1 cellular context compared by ENCODE assay signal in the genomic region with DNA sequence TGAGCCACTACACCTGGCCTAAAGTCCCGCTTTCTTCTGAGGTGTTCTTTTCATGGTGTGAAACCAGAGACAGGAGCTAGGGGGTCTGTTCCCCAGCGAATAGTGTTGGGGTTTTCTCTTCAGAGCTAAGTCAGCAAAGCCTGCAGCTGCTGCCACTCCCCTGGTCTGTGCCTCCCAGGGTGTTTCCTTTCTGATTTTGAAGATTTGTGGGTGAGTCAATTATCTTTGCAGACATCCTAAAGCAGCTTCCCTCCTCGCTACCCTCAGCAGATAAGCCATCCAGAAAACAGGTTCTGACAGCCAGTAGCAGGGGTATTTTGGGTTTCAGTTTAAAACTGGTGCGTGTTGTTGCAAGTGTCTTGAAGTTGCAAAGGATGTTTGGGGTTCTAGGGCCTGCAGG.
TF ChIP-seq lines count a peak whose summit lies in the region.

No MANE protein-coding gene starts in this region.

TF ChIP-seq in K562, 482 proteins besides CTCF, POLR2A, EP300 and RAD21 (continued from another document and continues in another):
- TF ChIP-seq, protein P1, sequence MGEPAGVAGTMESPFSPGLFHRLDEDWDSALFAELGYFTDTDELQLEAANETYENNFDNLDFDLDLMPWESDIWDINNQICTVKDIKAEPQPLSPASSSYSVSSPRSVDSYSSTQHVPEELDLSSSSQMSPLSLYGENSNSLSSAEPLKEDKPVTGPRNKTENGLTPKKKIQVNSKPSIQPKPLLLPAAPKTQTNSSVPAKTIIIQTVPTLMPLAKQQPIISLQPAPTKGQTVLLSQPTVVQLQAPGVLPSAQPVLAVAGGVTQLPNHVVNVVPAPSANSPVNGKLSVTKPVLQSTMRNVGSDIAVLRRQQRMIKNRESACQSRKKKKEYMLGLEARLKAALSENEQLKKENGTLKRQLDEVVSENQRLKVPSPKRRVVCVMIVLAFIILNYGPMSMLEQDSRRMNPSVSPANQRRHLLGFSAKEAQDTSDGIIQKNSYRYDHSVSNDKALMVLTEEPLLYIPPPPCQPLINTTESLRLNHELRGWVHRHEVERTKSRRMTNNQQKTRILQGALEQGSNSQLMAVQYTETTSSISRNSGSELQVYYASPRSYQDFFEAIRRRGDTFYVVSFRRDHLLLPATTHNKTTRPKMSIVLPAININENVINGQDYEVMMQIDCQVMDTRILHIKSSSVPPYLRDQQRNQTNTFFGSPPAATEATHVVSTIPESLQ (CRISPR knock-in tag; IDR thresholded peaks at IDR 0.05), result no peak
- TF ChIP-seq CBFA2T2 (conservative IDR thresholded peaks at IDR 0.05) (peak; percentile 52), SMARCE1 (IDR thresholded peaks at IDR 0.05) (0 out of 2 replicates have a peak, but pooled peaks have one; percentile 35), DDX20 (tag; IDR thresholded peaks at IDR 0.05; ENCODE audit: low read depth) (no peak), RBM15 (IDR thresholded peaks at IDR 0.05; ENCODE audit: insufficient read depth, low read length) (no peak), ZFX (CRISPR knock-in tag; IDR thresholded peaks at IDR 0.05) (no peak), ZNF316 (IDR thresholded peaks at IDR 0.05) (no peak), ZNF140 (CRISPR knock-in tag; IDR thresholded peaks at IDR 0.05) (no peak), GTF2F1 (IDR thresholded peaks at IDR 0.05; ENCODE audit: low read depth, low read length) (no peak), MECOM (CRISPR knock-in tag; IDR thresholded peaks at IDR 0.05) (0 out of 2 replicates have a peak, but pooled peaks have one; percentile 24), TCF3 (CRISPR knock-in tag; IDR thresholded peaks at IDR 0.05) (peak; percentile 50), CTBP1 (IDR thresholded peaks at IDR 0.05; ENCODE audit: borderline replicate concordance) (peak; percentile 51; the same call in 1 of the 2 replicates), JUN (IDR thresholded peaks at IDR 0.05; ENCODE audit: borderline replicate concordance, low read depth, low read length) (no peak), JUN (CRISPR knock-in tag; IDR thresholded peaks at IDR 0.05; ENCODE audit: borderline replicate concordance) (no peak), SIN3B (IDR thresholded peaks at IDR 0.05; ENCODE audit: low read depth) (no peak), FOSL1 (tag; conservative IDR thresholded peaks at IDR 0.05) (peak; percentile 36; the same call in 1 of the 2 replicates), ZNF507 (tag; conservative IDR thresholded peaks at IDR 0.05) (no peak), SMC3 (conservative IDR thresholded peaks at IDR 0.05; ENCODE audit: insufficient read depth, low read depth, low read length) (no peak), PHB (CRISPR knock-in tag; IDR thresholded peaks at IDR 0.05) (no peak), MAFF (IDR thresholded peaks at IDR 0.05; ENCODE audit: low read length) (no peak), FOXP1 (CRISPR knock-in tag; IDR thresholded peaks at IDR 0.05) (no peak), SAFB (IDR thresholded peaks at IDR 0.05; ENCODE audit: borderline replicate concordance, low read depth, low read length) (no peak), ARID1B (IDR thresholded peaks at IDR 0.05) (peak; percentile 57; the same call in 1 of the 2 replicates), DPF2 (IDR thresholded peaks at IDR 0.05) (peak; percentile 38; the same call in 1 of the 2 replicates), ZKSCAN3 (CRISPR knock-in tag; IDR thresholded peaks at IDR 0.05) (no peak), ZC3H8 (IDR thresholded peaks at IDR 0.05) (no peak), RCOR1 (IDR thresholded peaks at IDR 0.05; ENCODE audit: borderline replicate concordance in 1 of 2, low read depth in 2 of 2, low read length in 2 of 2) (peak in 1 of 2 experiments; percentile 79; a peak in 2 of 4 replicates)
- TF ChIP-seq, protein P2, sequence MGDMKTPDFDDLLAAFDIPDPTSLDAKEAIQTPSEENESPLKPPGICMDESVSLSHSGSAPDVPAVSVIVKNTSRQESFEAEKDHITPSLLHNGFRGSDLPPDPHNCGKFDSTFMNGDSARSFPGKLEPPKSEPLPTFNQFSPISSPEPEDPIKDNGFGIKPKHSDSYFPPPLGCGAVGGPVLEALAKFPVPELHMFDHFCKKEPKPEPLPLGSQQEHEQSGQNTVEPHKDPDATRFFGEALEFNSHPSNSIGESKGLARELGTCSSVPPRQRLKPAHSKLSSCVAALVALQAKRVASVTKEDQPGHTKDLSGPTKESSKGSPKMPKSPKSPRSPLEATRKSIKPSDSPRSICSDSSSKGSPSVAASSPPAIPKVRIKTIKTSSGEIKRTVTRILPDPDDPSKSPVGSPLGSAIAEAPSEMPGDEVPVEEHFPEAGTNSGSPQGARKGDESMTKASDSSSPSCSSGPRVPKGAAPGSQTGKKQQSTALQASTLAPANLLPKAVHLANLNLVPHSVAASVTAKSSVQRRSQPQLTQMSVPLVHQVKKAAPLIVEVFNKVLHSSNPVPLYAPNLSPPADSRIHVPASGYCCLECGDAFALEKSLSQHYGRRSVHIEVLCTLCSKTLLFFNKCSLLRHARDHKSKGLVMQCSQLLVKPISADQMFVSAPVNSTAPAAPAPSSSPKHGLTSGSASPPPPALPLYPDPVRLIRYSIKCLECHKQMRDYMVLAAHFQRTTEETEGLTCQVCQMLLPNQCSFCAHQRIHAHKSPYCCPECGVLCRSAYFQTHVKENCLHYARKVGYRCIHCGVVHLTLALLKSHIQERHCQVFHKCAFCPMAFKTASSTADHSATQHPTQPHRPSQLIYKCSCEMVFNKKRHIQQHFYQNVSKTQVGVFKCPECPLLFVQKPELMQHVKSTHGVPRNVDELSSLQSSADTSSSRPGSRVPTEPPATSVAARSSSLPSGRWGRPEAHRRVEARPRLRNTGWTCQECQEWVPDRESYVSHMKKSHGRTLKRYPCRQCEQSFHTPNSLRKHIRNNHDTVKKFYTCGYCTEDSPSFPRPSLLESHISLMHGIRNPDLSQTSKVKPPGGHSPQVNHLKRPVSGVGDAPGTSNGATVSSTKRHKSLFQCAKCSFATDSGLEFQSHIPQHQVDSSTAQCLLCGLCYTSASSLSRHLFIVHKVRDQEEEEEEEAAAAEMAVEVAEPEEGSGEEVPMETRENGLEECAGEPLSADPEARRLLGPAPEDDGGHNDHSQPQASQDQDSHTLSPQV (IDR thresholded peaks at IDR 0.05), result no peak
- TF ChIP-seq, protein P3, sequence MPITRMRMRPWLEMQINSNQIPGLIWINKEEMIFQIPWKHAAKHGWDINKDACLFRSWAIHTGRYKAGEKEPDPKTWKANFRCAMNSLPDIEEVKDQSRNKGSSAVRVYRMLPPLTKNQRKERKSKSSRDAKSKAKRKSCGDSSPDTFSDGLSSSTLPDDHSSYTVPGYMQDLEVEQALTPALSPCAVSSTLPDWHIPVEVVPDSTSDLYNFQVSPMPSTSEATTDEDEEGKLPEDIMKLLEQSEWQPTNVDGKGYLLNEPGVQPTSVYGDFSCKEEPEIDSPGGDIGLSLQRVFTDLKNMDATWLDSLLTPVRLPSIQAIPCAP (CRISPR knock-in tag; IDR thresholded peaks at IDR 0.05; ENCODE audit: borderline replicate concordance), result no peak
- TF ChIP-seq, protein P4, sequence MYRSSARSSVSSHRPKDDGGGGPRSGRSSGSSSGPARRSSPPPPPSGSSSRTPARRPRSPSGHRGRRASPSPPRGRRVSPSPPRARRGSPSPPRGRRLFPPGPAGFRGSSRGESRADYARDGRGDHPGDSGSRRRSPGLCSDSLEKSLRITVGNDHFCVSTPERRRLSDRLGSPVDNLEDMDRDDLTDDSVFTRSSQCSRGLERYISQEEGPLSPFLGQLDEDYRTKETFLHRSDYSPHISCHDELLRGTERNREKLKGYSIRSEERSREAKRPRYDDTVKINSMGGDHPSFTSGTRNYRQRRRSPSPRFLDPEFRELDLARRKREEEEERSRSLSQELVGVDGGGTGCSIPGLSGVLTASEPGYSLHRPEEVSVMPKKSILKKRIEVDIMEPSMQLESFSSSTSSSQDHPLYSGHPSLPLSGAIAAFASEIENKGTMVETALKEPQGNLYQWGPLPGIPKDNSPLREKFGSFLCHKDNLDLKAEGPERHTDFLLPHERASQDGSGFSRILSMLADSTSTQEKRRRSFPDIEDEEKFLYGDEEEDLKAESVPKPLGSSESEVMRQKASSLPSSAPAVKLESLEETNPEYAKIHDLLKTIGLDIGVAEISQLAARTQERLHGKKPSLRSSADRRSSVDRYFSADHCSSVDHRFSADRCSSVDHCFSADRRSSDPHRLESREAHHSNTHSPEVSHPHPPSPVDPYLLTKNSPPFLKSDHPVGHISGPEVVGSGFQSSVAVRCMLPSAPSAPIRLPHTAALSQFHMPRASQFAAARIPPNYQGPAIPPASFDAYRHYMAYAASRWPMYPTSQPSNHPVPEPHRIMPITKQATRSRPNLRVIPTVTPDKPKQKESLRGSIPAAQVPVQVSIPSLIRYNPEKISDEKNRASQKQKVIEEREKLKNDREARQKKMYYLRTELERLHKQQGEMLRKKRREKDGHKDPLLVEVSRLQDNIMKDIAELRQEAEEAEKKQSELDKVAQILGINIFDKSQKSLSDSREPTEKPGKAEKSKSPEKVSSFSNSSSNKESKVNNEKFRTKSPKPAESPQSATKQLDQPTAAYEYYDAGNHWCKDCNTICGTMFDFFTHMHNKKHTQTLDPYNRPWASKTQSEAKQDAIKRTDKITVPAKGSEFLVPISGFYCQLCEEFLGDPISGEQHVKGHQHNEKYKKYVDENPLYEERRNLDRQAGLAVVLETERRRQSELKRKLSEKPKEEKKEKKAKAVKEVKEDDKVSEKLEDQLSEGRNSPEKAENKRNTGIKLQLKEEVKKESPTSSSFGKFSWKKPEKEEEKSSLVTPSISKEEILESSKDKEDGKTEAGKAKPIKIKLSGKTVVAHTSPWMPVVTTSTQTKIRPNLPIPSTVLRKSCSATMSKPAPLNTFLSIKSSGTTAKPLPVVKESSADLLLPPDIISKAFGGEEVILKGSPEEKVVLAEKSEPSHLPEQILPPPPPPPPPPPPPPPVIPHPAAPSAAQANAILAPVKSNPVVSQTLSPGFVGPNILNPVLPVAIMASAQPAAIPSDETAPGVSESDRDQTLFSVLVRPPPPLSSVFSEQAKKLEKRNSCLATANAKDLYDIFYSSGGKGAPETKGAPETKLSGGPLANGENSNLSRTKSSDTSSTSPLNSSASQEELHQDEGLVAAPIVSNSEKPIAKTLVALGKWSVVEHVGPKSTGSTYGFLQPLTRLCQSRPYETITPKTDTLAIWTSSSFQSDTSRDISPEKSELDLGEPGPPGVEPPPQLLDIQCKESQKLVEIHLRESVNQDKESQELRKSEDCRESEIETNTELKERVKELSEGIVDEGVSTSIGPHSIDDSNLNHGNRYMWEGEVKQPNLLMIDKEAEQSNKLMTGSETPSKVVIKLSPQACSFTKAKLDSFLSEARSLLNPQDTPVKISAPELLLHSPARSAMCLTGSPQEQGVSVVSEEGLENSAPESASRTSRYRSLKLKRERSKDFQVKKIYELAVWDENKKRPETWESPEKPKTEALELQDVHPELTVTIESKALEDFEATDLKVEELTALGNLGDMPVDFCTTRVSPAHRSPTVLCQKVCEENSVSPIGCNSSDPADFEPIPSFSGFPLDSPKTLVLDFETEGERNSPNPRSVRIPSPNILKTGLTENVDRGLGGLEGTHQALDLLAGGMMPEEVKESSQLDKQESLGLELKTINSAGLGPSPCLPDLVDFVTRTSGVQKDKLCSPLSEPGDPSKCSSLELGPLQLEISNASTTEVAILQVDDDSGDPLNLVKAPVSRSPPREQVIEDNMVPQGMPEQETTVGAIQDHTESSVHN (IDR thresholded peaks at IDR 0.05; ENCODE audit: borderline replicate concordance in 1 of 2, low read depth in 1 of 2), result no peak
- TF ChIP-seq, protein P5, sequence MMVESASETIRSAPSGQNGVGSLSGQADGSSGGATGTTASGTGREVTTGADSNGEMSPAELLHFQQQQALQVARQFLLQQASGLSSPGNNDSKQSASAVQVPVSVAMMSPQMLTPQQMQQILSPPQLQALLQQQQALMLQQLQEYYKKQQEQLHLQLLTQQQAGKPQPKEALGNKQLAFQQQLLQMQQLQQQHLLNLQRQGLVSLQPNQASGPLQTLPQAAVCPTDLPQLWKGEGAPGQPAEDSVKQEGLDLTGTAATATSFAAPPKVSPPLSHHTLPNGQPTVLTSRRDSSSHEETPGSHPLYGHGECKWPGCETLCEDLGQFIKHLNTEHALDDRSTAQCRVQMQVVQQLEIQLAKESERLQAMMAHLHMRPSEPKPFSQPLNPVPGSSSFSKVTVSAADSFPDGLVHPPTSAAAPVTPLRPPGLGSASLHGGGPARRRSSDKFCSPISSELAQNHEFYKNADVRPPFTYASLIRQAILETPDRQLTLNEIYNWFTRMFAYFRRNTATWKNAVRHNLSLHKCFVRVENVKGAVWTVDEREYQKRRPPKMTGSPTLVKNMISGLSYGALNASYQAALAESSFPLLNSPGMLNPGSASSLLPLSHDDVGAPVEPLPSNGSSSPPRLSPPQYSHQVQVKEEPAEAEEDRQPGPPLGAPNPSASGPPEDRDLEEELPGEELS (CRISPR knock-in tag; IDR thresholded peaks at IDR 0.05; ENCODE audit: borderline replicate concordance), result no peak
- TF ChIP-seq, protein P6, sequence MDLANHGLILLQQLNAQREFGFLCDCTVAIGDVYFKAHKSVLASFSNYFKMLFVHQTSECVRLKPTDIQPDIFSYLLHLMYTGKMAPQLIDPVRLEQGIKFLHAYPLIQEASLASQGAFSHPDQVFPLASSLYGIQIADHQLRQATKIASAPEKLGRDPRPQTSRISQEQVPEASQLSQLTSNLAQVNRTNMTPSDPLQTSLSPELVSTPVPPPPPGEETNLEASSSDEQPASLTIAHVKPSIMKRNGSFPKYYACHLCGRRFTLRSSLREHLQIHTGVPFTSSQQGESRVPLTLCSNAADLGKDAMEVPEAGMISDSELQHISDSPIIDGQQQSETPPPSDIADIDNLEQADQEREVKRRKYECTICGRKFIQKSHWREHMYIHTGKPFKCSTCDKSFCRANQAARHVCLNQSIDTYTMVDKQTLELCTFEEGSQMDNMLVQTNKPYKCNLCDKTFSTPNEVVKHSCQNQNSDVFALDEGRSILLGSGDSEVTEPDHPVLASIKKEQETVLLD (IDR thresholded peaks at IDR 0.05), result no peak
- TF ChIP-seq, protein P7, sequence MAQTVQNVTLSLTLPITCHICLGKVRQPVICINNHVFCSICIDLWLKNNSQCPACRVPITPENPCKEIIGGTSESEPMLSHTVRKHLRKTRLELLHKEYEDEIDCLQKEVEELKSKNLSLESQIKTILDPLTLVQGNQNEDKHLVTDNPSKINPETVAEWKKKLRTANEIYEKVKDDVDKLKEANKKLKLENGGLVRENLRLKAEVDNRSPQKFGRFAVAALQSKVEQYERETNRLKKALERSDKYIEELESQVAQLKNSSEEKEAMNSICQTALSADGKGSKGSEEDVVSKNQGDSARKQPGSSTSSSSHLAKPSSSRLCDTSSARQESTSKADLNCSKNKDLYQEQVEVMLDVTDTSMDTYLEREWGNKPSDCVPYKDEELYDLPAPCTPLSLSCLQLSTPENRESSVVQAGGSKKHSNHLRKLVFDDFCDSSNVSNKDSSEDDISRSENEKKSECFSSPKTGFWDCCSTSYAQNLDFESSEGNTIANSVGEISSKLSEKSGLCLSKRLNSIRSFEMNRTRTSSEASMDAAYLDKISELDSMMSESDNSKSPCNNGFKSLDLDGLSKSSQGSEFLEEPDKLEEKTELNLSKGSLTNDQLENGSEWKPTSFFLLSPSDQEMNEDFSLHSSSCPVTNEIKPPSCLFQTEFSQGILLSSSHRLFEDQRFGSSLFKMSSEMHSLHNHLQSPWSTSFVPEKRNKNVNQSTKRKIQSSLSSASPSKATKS (CRISPR knock-in tag; IDR thresholded peaks at IDR 0.05), result no peak
- TF ChIP-seq, protein P8, sequence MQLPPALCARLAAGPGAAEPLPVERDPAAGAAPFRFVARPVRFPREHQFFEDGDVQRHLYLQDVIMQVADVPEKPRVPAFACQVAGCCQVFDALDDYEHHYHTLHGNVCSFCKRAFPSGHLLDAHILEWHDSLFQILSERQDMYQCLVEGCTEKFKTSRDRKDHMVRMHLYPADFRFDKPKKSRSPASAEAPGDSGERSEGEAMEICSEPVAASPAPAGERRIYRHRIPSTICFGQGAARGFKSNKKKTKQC (CRISPR knock-in tag; IDR thresholded peaks at IDR 0.05), result no peak
- TF ChIP-seq, protein P9, sequence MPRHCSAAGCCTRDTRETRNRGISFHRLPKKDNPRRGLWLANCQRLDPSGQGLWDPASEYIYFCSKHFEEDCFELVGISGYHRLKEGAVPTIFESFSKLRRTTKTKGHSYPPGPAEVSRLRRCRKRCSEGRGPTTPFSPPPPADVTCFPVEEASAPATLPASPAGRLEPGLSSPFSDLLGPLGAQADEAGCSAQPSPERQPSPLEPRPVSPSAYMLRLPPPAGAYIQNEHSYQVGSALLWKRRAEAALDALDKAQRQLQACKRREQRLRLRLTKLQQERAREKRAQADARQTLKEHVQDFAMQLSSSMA (CRISPR knock-in tag; IDR thresholded peaks at IDR 0.05), result no peak
